Comparison of ENCODE assay signal across 8 cellular contexts in the genomic region with DNA sequence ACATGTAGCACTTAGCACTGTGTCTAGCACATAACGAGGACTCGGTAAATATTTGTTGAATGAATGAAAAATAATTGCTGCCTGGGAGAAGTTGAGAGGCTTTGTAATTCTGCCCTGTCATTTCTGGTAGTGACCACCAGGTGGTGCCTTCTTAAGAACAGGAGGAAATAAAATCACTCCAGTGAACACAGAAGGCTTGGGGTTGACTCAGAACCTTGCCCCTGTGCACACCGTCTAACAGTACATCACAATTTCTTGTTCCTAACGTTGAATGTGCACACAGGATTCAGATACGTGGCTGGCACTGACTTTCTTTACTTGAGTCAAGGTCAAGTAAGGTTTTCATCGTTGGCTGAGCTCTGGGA.
DNase-seq lines count a peak whose midpoint lies in the region; ATAC-seq and TF ChIP-seq lines count a peak whose summit lies in the region.

No MANE protein-coding gene starts in this region.

- H3K4me2 ChIP-seq in GM23338: 0 out of 2 replicates have a peak overlapping the region, but pooled peaks have one; percentile 37

- no peaks in the 10 kb centered on the region for H3K79me2 ChIP-seq in GM23338 (replicated peaks; ENCODE audit: insufficient read depth)

- no peak for TF ChIP-seq POLR2A in GM18505 (IDR thresholded peaks at IDR 0.05; ENCODE audit: borderline replicate concordance, extremely low read depth, insufficient read depth, insufficient read length)

- no peaks in the 10 kb centered on the region for H4K20me1 ChIP-seq in GM23338 (replicated peaks; ENCODE audit: insufficient read depth)

- H3F3A ChIP-seq in GM23338 (replicated peaks; ENCODE audit: low read depth): no peaks in the 10 kb centered on the region

- no peak overlapping the region for H3K27ac Mint-ChIP-seq in GM23338
- H3K27ac Mint-ChIP-seq in activated naive CD4-positive, alpha-beta T cell treated with anti-CD3 and anti-CD28 coated beads, Interleukin-2, amount 10 ng/mL, durations not matched to agents 7 days and 5 days: no peak overlapping the region

- CTCF ChIA-PET in activated naive CD4-positive, alpha-beta T cell treated with anti-CD3 and anti-CD28 coated beads, Interleukin-2, amount 10 ng/mL, durations not matched to agents 7 days and 5 days (lab: Charles Lee): interaction anchor here (0.9 to 3.0 kb wide), 9 partner anchors 19 to 424 kb away, joined by 3 to 18 read pairs (median 3); no protein-coding TSS in a partner anchor

- no peaks in the 10 kb centered on the region for H3K9me2 ChIP-seq in GM23338 (ENCODE audit: insufficient read depth)

- ATAC-seq in GM23338 (peak; percentile 86), GM18505 (IDR thresholded peaks at IDR 0.05; ENCODE audit: unreplicated experiment) (no peak), GM21528 (IDR thresholded peaks at IDR 0.05; ENCODE audit: low FRiP score, unreplicated experiment) (no peak)

- H2AFZ ChIP-seq in GM23338: peak overlapping the region; percentile 16; the same call in 1 of the 2 replicates

- H3K27me3 ChIP-seq in GM23338 (ENCODE audit: insufficient read depth): no peaks in the 10 kb centered on the region

- H3K36me3 Mint-ChIP-seq in GM23338 (ENCODE audit: low read depth): no peaks in the 10 kb centered on the region
- no peaks in the 10 kb centered on the region for H3K36me3 Mint-ChIP-seq in activated naive CD4-positive, alpha-beta T cell treated with anti-CD3 and anti-CD28 coated beads, Interleukin-2, amount 10 ng/mL, durations not matched to agents 7 days and 5 days

- H3K4me3 Mint-ChIP-seq in GM23338: no peak overlapping the region
- no peak overlapping the region for H3K4me3 Mint-ChIP-seq in activated naive CD4-positive, alpha-beta T cell treated with anti-CD3 and anti-CD28 coated beads, Interleukin-2, amount 10 ng/mL, durations not matched to agents 7 days and 5 days

- no peak overlapping the region for H3K4me3 ChIP-seq in GM23338

- no peak overlapping the region for H3K27ac ChIP-seq in GM23338 (ENCODE audit: low read depth)

- H3K9me3 Mint-ChIP-seq in GM23338: no peaks in the 10 kb centered on the region
- H3K9me3 Mint-ChIP-seq in activated naive CD4-positive, alpha-beta T cell treated with anti-CD3 and anti-CD28 coated beads, Interleukin-2, amount 10 ng/mL, durations not matched to agents 7 days and 5 days: no peaks in the 10 kb centered on the region

- TF ChIP-seq CTCF in GM23338 (conservative IDR thresholded peaks at IDR 0.05; ENCODE audit: low read depth in 2 of 2): peak; percentile 66 to 71

- peaks cover 7% of the 10 kb centered on the region for H3K4me1 Mint-ChIP-seq in GM23338
- H3K4me1 Mint-ChIP-seq in activated naive CD4-positive, alpha-beta T cell treated with anti-CD3 and anti-CD28 coated beads, Interleukin-2, amount 10 ng/mL, durations not matched to agents 7 days and 5 days: peaks cover 5% of the 10 kb centered on the region

- H3K4me1 ChIP-seq in GM23338 (ENCODE audit: insufficient read depth): peaks cover 5% of the 10 kb centered on the region; the same call in 1 of the 2 replicates

- no peaks in the 10 kb centered on the region for H3K36me3 ChIP-seq in GM23338 (ENCODE audit: insufficient read depth)

- H3K27me3 Mint-ChIP-seq in GM23338 (ENCODE audit: insufficient read depth, low read depth, poor library complexity): peaks cover 4% of the 10 kb centered on the region
- peaks cover 18% of the 10 kb centered on the region for H3K27me3 Mint-ChIP-seq in activated naive CD4-positive, alpha-beta T cell treated with anti-CD3 and anti-CD28 coated beads, Interleukin-2, amount 10 ng/mL, durations not matched to agents 7 days and 5 days

- DNase-seq in AG20443 (ENCODE audit: low spot score): peak; percentile 16
- peak; percentile 83 for DNase-seq in GM23338 (ENCODE audit: low spot score)
- peak; percentile 68 for DNase-seq in OCI-M1 (lab: John Stamatoyannopoulos, UW)
- DNase-seq in activated naive CD4-positive, alpha-beta T cell treated with anti-CD3 and anti-CD28 coated beads, Interleukin-2, amount 10 ng/mL, durations not matched to agents 7 days and 5 days: peak; percentile 58
- peak; percentile 72 for DNase-seq in islet precursor cell
- peak; percentile 50 for DNase-seq in stimulated activated CD8-positive, alpha-beta memory T cell treated with anti-CD3 and anti-CD28 coated beads, Interleukin-4, amount 100 ng/mL, for 48 hours

TF ChIP-seq in GM23338, 12 proteins besides CTCF, POLR2A, EP300 and RAD21 (continues in another document):
- TF ChIP-seq, protein P1, sequence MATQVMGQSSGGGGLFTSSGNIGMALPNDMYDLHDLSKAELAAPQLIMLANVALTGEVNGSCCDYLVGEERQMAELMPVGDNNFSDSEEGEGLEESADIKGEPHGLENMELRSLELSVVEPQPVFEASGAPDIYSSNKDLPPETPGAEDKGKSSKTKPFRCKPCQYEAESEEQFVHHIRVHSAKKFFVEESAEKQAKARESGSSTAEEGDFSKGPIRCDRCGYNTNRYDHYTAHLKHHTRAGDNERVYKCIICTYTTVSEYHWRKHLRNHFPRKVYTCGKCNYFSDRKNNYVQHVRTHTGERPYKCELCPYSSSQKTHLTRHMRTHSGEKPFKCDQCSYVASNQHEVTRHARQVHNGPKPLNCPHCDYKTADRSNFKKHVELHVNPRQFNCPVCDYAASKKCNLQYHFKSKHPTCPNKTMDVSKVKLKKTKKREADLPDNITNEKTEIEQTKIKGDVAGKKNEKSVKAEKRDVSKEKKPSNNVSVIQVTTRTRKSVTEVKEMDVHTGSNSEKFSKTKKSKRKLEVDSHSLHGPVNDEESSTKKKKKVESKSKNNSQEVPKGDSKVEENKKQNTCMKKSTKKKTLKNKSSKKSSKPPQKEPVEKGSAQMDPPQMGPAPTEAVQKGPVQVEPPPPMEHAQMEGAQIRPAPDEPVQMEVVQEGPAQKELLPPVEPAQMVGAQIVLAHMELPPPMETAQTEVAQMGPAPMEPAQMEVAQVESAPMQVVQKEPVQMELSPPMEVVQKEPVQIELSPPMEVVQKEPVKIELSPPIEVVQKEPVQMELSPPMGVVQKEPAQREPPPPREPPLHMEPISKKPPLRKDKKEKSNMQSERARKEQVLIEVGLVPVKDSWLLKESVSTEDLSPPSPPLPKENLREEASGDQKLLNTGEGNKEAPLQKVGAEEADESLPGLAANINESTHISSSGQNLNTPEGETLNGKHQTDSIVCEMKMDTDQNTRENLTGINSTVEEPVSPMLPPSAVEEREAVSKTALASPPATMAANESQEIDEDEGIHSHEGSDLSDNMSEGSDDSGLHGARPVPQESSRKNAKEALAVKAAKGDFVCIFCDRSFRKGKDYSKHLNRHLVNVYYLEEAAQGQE (IDR thresholded peaks at IDR 0.05; ENCODE audit: unreplicated experiment): no peak
- no peak for TF ChIP-seq STAT1 (IDR thresholded peaks at IDR 0.05; ENCODE audit: unreplicated experiment)
- TF ChIP-seq ZNF114 (CRISPR knock-in tag; IDR thresholded peaks at IDR 0.05): no peak

Comparison
In these comparisons a context has a peak if more than half of its experiments do, and no peak if none do; other contexts are left out.
1. DNase-seq: peak in every context shown above with its lines; median percentile 83 in GM23338; 72 in islet precursor cell; 68 in OCI-M1; 58 in activated naive CD4-positive, alpha-beta T cell treated with anti-CD3 and anti-CD28 coated beads, Interleukin-2, amount 10 ng/mL, durations not matched to agents 7 days and 5 days; 50 in stimulated activated CD8-positive, alpha-beta memory T cell treated with anti-CD3 and anti-CD28 coated beads, Interleukin-4, amount 100 ng/mL, for 48 hours; 16 in AG20443.